1 cellular context compared by ENCODE assay signal in the genomic region with DNA sequence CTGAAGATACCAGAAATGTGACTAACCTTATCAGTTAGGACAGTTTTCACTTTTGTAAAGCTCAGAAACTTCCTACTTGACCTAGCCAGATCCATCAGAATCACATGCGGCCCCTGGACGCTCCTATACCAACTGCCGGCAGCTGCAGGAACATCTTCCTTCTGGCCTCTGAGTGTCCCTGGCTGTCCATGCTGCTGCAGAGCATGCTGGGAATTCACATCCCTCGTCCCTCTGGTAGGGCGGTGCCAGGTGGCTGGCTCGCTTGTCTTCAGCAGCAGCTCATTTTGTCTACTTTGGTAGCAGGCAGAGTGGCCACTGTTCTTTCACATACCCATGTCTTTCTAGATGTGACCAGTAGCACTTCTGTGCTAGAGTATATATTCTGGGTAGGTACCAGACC.
TF ChIP-seq lines count a peak whose summit lies in the region.

No MANE protein-coding gene starts in this region.

TF ChIP-seq in HepG2, 621 proteins besides CTCF, POLR2A, EP300 and RAD21:
- TF ChIP-seq REL (CRISPR knock-in tag; conservative IDR thresholded peaks at IDR 0.05), result no peak
- TF ChIP-seq ZNF143 (CRISPR knock-in tag; IDR thresholded peaks at IDR 0.05), result 0 out of 2 replicates have a peak, but pooled peaks have one; percentile 19
